In genomic region chr6:118495639-118496296, GRCh38 we compare ENCODE assay signal across 16 cellular contexts. TPM values are rescaled to one million over a fixed set of nuclear protein-coding genes. Genes with fewer than 3 reads are reported as not detected.
DNase-seq lines count a peak whose midpoint lies in the region; ATAC-seq, FAIRE-seq and TF ChIP-seq lines count a peak whose summit lies in the region.
"Had no signal": no experiment of that assay in that cellular context is flagged by ENCODE, and none has a peak within 500 bp of the region (broad histone marks: within the 10 kb centered on the region; RNA-seq: fewer than 3 reads in every experiment).

No MANE protein-coding gene starts in this region.

- H3K9me3 ChIP-seq in right cardiac atrium (ENCODE audit: control insufficient read depth, low read length) = no peaks in the 10 kb centered on the region
- H3K9me3 ChIP-seq: stomach, vagina had no signal

- peaks cover 0 to 2% (median 0%) of the 10 kb centered on the region in 3 donors for H3K27me3 Mint-ChIP-seq in CD14-positive monocyte (ENCODE audit: low read depth in 3 of 3)
- H3K27me3 Mint-ChIP-seq: CD4-positive, CD25-positive, alpha-beta regulatory T cell had no signal

- H3K4me1 ChIP-seq in right cardiac atrium (ENCODE audit: control insufficient read depth, insufficient read depth, low read length) = no peaks in the 10 kb centered on the region
- H3K4me1 ChIP-seq: stomach, vagina had no signal

- intact Hi-C loops in CD14-positive monocyte (cut with micrococcal nuclease) = no loop called here
- intact Hi-C loops in right cardiac atrium (cut with DNase I) = no loop called here

- H3K4me1 Mint-ChIP-seq in CD14-positive monocyte = no peaks in the 10 kb centered on the region

- no peak overlapping the region for H3K4me3 Mint-ChIP-seq in CD14-positive monocyte
- H3K4me3 Mint-ChIP-seq: CD4-positive, CD25-positive, alpha-beta regulatory T cell; neural crest cell had no signal

- ATAC-seq in right cardiac atrium = no peak
- ATAC-seq: Right ventricle myocardium inferior had no signal

- peak; percentile 59 for FAIRE-seq in GM12891 (lab: Jason Lieb, UNC)

- WGBS in right cardiac atrium = 94% methylated on average over 4 of the region's 4 CpGs

- H3K36me3 Mint-ChIP-seq in CD14-positive monocyte = peaks cover 45 to 52% of the 10 kb centered on the region in 2 donors

- no peak overlapping the region for H3K27ac ChIP-seq in right cardiac atrium (ENCODE audit: low read length)
- H3K27ac ChIP-seq: stomach, vagina had no signal

- no peak overlapping the region for H3K27ac Mint-ChIP-seq in CD14-positive monocyte
- H3K27ac Mint-ChIP-seq: CD4-positive, CD25-positive, alpha-beta regulatory T cell had no signal

- DNase-seq in GM12891 (ENCODE audit: insufficient read length, low spot score) (no peak), NCI-H226 (peak; percentile 5), choroid plexus epithelial cell (ENCODE audit: low read depth) (peak; percentile 50), non-pigmented ciliary epithelial cell (ENCODE audit: low read depth) (peak; percentile 31), CD14-positive monocyte (ENCODE audit: low spot score) (no peak), DMS114 treated with DMSO at 0.1 percent for 48 hours (lab: John Stamatoyannopoulos, UW; ENCODE audit: unreplicated experiment) (no peak), right cardiac atrium (no peak)
- DNase-seq: activated gamma-delta T cell treated with Interleukin-2 at 50 U/mL for 16 hours; CD4-positive, CD25-positive, alpha-beta regulatory T cell; erythroblast; GF-D8; NCI-H82; stomach had no signal

- no peak overlapping the region for H3K4me3 ChIP-seq in choroid plexus epithelial cell (ENCODE audit: low read depth, low read length)
- no peak overlapping the region for H3K4me3 ChIP-seq in right cardiac atrium (ENCODE audit: low read length)
- H3K4me3 ChIP-seq: stomach, vagina had no signal

- TF ChIP-seq CTCF in choroid plexus epithelial cell (conservative IDR thresholded peaks at IDR 0.05; ENCODE audit: low read depth, low read length) (no peak), CD14-positive monocyte (IDR thresholded peaks at IDR 0.05) (no peak)

- no peak for TF ChIP-seq POLR2A in GM12891 (IDR thresholded peaks at IDR 0.05; ENCODE audit: low read depth, low read length)

- H3K27me3 ChIP-seq in right cardiac atrium (ENCODE audit: control insufficient read depth, insufficient read depth) = no peaks in the 10 kb centered on the region
- H3K27me3 ChIP-seq: stomach, vagina had no signal

- H3K9me3 Mint-ChIP-seq in CD14-positive monocyte = peaks cover 2 to 8% (median 4%) of the 10 kb centered on the region in 7 donors
- H3K9me3 Mint-ChIP-seq: neural crest cell had no signal

TF ChIP-seq in GM12891, 5 proteins besides CTCF, POLR2A, EP300 and RAD21:
- TF ChIP-seq POLR2AphosphoS5 (IDR thresholded peaks at IDR 0.05; ENCODE audit: low read depth, low read length) = no peak
- TF ChIP-seq PAX5 (IDR thresholded peaks at IDR 0.05; ENCODE audit: insufficient read depth, low read length, severe bottlenecking) = no peak
- TF ChIP-seq SPI1 (IDR thresholded peaks at IDR 0.05; ENCODE audit: low read depth, low read length) = no peak
- TF ChIP-seq TAF1 (IDR thresholded peaks at IDR 0.05; ENCODE audit: low read depth, low read length) = no peak
- TF ChIP-seq POU2F2 (IDR thresholded peaks at IDR 0.05; ENCODE audit: low read depth, low read length) = no peak

RNA-seq across cellular contexts. Expression of gene PLN, which starts 52.3 kb away (rescaled TPM):
- not detected for polyA plus RNA-seq in GM12891 (2012; ENCODE audit: low read depth, missing spikeins)
- polyA plus RNA-seq in CD14-positive monocyte (under 1 TPM in 1 of 2 donors, not detected in 1; 0.28 TPM), right cardiac atrium (1,272 TPM)
- total RNA-seq in right cardiac atrium = 1,000 to 10,000 TPM in 3 of 4 donors, 100 to 1,000 TPM in 1; 654 to 1,907 (median 1,288) TPM
- total RNA-seq: CD4-positive, CD25-positive, alpha-beta regulatory T cell; neural crest cell had no signal

Comparison
In these comparisons a context has a peak if more than half of its experiments do, and no peak if none do; other contexts are left out.
1. DNase-seq: peak in NCI-H226 (single experiment), choroid plexus epithelial cell (single experiment) and non-pigmented ciliary epithelial cell (single experiment); none in GM12891 (single experiment), CD14-positive monocyte (single experiment), DMS114 treated with DMSO at 0.1 percent for 48 hours (single experiment) and right cardiac atrium (0 of 3).
2. RNA of gene PLN, which starts 52.3 kb away (polyA plus RNA-seq): 1,272 TPM in right cardiac atrium (single experiment); 0.28 TPM in CD14-positive monocyte; every median in the first group is over 100 times any median in the second.